1 cellular context compared by ENCODE assay signal in the genomic region with DNA sequence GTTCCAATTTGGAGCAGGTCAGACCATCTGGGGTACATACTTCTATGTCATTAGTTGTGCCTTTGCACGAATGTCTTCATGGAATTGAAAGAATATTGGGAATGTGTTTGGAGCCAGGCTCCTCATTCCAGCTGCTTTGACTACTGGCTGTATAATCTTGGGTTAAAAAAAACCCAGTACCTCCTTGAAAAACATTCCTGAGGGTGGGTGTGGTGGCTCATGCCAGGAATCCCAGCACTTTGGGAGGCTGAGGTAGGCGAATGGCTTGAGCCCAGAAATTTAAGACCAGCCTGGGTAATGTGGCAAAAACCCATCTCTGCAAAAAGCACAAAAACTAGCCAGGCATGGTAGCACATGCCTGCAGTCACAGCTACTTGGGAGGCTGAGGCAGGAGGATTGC.
TF ChIP-seq lines count a peak whose summit lies in the region.

No MANE protein-coding gene starts in this region.

TF ChIP-seq in GM23338, 12 proteins besides CTCF, POLR2A, EP300 and RAD21 (continued from another document):
- TF ChIP-seq, protein P1, sequence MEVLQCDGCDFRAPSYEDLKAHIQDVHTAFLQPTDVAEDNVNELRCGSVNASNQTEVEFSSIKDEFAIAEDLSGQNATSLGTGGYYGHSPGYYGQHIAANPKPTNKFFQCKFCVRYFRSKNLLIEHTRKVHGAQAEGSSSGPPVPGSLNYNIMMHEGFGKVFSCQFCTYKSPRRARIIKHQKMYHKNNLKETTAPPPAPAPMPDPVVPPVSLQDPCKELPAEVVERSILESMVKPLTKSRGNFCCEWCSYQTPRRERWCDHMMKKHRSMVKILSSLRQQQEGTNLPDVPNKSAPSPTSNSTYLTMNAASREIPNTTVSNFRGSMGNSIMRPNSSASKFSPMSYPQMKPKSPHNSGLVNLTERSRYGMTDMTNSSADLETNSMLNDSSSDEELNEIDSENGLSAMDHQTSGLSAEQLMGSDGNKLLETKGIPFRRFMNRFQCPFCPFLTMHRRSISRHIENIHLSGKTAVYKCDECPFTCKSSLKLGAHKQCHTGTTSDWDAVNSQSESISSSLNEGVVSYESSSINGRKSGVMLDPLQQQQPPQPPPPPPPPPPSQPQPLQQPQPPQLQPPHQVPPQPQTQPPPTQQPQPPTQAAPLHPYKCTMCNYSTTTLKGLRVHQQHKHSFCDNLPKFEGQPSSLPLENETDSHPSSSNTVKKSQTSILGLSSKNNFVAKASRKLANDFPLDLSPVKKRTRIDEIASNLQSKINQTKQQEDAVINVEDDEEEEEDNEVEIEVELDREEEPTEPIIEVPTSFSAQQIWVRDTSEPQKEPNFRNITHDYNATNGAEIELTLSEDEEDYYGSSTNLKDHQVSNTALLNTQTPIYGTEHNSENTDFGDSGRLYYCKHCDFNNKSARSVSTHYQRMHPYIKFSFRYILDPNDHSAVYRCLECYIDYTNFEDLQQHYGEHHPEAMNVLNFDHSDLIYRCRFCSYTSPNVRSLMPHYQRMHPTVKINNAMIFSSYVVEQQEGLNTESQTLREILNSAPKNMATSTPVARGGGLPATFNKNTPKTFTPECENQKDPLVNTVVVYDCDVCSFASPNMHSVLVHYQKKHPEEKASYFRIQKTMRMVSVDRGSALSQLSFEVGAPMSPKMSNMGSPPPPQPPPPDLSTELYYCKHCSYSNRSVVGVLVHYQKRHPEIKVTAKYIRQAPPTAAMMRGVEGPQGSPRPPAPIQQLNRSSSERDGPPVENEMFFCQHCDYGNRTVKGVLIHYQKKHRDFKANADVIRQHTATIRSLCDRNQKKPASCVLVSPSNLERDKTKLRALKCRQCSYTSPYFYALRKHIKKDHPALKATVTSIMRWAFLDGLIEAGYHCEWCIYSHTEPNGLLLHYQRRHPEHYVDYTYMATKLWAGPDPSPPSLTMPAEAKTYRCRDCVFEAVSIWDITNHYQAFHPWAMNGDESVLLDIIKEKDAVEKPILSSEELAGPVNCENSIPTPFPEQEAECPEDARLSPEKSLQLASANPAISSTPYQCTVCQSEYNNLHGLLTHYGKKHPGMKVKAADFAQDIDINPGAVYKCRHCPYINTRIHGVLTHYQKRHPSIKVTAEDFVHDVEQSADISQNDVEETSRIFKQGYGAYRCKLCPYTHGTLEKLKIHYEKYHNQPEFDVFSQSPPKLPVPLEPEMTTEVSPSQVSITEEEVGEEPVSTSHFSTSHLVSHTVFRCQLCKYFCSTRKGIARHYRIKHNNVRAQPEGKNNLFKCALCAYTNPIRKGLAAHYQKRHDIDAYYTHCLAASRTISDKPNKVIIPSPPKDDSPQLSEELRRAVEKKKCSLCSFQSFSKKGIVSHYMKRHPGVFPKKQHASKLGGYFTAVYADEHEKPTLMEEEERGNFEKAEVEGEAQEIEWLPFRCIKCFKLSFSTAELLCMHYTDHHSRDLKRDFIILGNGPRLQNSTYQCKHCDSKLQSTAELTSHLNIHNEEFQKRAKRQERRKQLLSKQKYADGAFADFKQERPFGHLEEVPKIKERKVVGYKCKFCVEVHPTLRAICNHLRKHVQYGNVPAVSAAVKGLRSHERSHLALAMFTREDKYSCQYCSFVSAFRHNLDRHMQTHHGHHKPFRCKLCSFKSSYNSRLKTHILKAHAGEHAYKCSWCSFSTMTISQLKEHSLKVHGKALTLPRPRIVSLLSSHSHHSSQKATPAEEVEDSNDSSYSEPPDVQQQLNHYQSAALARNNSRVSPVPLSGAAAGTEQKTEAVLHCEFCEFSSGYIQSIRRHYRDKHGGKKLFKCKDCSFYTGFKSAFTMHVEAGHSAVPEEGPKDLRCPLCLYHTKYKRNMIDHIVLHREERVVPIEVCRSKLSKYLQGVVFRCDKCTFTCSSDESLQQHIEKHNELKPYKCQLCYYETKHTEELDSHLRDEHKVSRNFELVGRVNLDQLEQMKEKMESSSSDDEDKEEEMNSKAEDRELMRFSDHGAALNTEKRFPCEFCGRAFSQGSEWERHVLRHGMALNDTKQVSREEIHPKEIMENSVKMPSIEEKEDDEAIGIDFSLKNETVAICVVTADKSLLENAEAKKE (CRISPR knock-in tag; IDR thresholded peaks at IDR 0.05), result no peak
TF ChIP-seq in GM23338: peak in this region for 0.
